12 cellular contexts compared by ENCODE assay signal in the genomic region with DNA sequence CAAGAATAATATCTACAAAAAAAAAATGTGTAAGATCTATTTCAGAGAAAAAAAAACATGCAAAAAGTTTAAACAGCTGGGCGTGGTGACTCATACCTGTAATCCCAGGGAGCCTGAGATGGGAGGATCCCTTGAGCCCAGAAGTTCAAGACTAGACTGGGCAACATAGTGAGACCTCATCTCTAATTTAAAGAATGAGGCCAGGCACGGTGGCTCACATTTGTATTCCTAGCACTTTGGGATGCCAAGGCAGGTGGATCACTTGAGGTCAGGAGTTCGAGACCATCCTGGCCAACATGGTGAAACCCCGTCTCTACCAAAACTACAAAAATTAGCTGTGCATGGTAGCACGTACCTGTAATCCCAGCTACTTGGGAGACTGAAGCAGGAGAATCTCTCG. TPM values are rescaled to one million over a fixed set of nuclear protein-coding genes. Genes with fewer than 3 reads are reported as not detected.
DNase-seq lines count a peak whose midpoint lies in the region; TF ChIP-seq lines count a peak whose summit lies in the region.
"Not testable (repeated sequence)": the region's sequence is repeated elsewhere in the genome, so short reads cannot be mapped to it uniquely, and the experiment has no call there.
"Had no signal": no experiment of that assay in that cellular context is flagged by ENCODE, and none has a peak within 500 bp of the region (broad histone marks: within the 10 kb centered on the region; RNA-seq: fewer than 3 reads in every experiment).

No MANE protein-coding gene starts in this region.

- H3T11ph ChIP-seq in H9 (ENCODE audit: low read length) = not testable (repeated sequence)

- H2BK15ac ChIP-seq in H9 (ENCODE audit: low read depth, low read length) = not testable (repeated sequence)

- H3K4me3 Mint-ChIP-seq in H9 = not testable (repeated sequence)

- peak; percentile 32 for DNase-seq in DMS53 (lab: John Stamatoyannopoulos, UW)
- DNase-seq in H9 = peak; percentile 4
- peak; percentile 22 for DNase-seq in M059J (ENCODE audit: low read depth)
- peak; percentile 7 for DNase-seq in RKO (ENCODE audit: low spot score)
- peak; percentile 7 for DNase-seq in activated CD8-positive, alpha-beta memory T cell treated with anti-CD3 and anti-CD28 coated beads, Interleukin-2, amount 50 U/mL, for 48 hours
- peak; percentile 24 for DNase-seq in epithelial cell of esophagus (ENCODE audit: low read depth)
- DNase-seq in iris pigment epithelial cell (ENCODE audit: low read depth) = peak; percentile 3

- no CpG with 5 or more reads among the region's 6 CpGs for WGBS in H9 (ENCODE audit: extremely low coverage, insufficient read length, low lambda C conversion rate)

- H2BK120ac ChIP-seq in H9 (ENCODE audit: low read depth, low read length, poor library complexity, severe bottlenecking) = not testable (repeated sequence)

- H3K27me3 Mint-ChIP-seq in H9 (ENCODE audit: low read depth) = not testable (repeated sequence)

- not testable (repeated sequence) for H4K91ac ChIP-seq in H9 (ENCODE audit: insufficient read length, low read depth, low read length)

- H3K56ac ChIP-seq in H9 (ENCODE audit: insufficient read length, low read depth, low read length) = not testable (repeated sequence)

- H3K9ac ChIP-seq in H9 (ENCODE audit: extremely low read depth, insufficient read length, low read length) = not testable (repeated sequence)

- H3K79me1 ChIP-seq in H9 (ENCODE audit: insufficient read depth, low read depth, low read length, poor library complexity, severe bottlenecking) = not testable (repeated sequence)

- H3K23ac ChIP-seq in H9 (ENCODE audit: insufficient read length, low read depth, low read length) = not testable (repeated sequence)

- H3K23me2 ChIP-seq in H9 (ENCODE audit: insufficient read length, low read depth, low read length, poor library complexity, severe bottlenecking) = not testable (repeated sequence)

- H2BK5ac ChIP-seq in H9 (ENCODE audit: insufficient read length, low read length) = not testable (repeated sequence)

- H3K4me1 Mint-ChIP-seq in H9 = peaks cover 43 to 44% of the 10 kb centered on the region in 2 experiments

- not testable (repeated sequence) for TF ChIP-seq CTCF in H9 (conservative IDR thresholded peaks at IDR 0.05); epithelial cell of esophagus (IDR thresholded peaks at IDR 0.05; ENCODE audit: insufficient read depth, low read depth, low read length, missing control alignments)

- not testable (repeated sequence) for H2BK20ac ChIP-seq in H9 (ENCODE audit: low read depth, low read length, poor library complexity, severe bottlenecking)

- H2BK12ac ChIP-seq in H9 (ENCODE audit: insufficient read length, low read depth, low read length) = not testable (repeated sequence)

- not testable (repeated sequence) for H3K14ac ChIP-seq in H9 (ENCODE audit: insufficient read depth, low read length)

- not testable (repeated sequence) for H4K5ac ChIP-seq in H9 (ENCODE audit: insufficient read length, low read depth, low read length)

- not testable (repeated sequence) for H3K4ac ChIP-seq in H9 (ENCODE audit: low read depth, low read length)

- H3K4me1 ChIP-seq in H9 (ENCODE audit: insufficient read depth, low read length) = not testable (repeated sequence)

- not testable (repeated sequence) for H4K8ac ChIP-seq in H9 (replicated peaks; ENCODE audit: insufficient read length, low read depth, low read length)

- not testable (repeated sequence) for H3K79me2 ChIP-seq in H9 (ENCODE audit: insufficient read depth, low read length)

- not testable (repeated sequence) for H4K20me1 ChIP-seq in H9 (ENCODE audit: control insufficient read depth, insufficient read depth, insufficient read length)

- H3K18ac ChIP-seq in H9 (ENCODE audit: insufficient read length, low read depth, low read length) = not testable (repeated sequence)

- H3K4me3 ChIP-seq in epithelial cell of esophagus (ENCODE audit: low read length) = not testable (repeated sequence)

- H3K27me3 ChIP-seq in H9 (ENCODE audit: insufficient read depth, low read length) = not testable (repeated sequence)

- not testable (repeated sequence) for H2AFZ ChIP-seq in H9 (ENCODE audit: low read length)

- not testable (repeated sequence) for H3K9me3 Mint-ChIP-seq in H9

- not testable (repeated sequence) for H3K9me3 ChIP-seq in H9 (ENCODE audit: control insufficient read depth, low read depth, low read length)

- H2AK5ac ChIP-seq in H9 (ENCODE audit: insufficient read length, low read length) = not testable (repeated sequence)

- not testable (repeated sequence) for H3K27ac Mint-ChIP-seq in H9

- H3K27ac ChIP-seq in H9 (ENCODE audit: insufficient read length, low read depth, low read length) = not testable (repeated sequence)

- not testable (repeated sequence) for H3K4me2 ChIP-seq in H9 (ENCODE audit: insufficient read depth, insufficient read length, low read length)

- not testable (repeated sequence) for H3K36me3 Mint-ChIP-seq in H9 (ENCODE audit: insufficient read depth in 1 of 3, low read depth in 3 of 3)

RNA-seq across cellular contexts. Expression of gene L1TD1, which starts 9.4 kb away (rescaled TPM):
- total RNA-seq in H9 (2021) = 422 and 423 TPM in 2 replicates
- not detected in 2 replicates for total RNA-seq in M059J (2014; rRNA removed; shearing (Covaris generic))
- total RNA-seq: CD4-positive, CD25-positive, alpha-beta regulatory T cell; CD8-positive, alpha-beta memory T cell; G401; H4; IMR-90 had no signal

Comparison
In these comparisons a context has a peak if more than half of its experiments do, and no peak if none do; other contexts are left out.
1. RNA of gene L1TD1, which starts 9.4 kb away (total RNA-seq): 422 to 423 TPM in H9; not detected in M059J; every median in the first group is over 100 times any median in the second.
2. Peak in every context shown above with its lines, with median percentiles within 50 percentile points of each other: DNase-seq.